ENCODE assay signal across 19 cellular contexts in the genomic region with DNA sequence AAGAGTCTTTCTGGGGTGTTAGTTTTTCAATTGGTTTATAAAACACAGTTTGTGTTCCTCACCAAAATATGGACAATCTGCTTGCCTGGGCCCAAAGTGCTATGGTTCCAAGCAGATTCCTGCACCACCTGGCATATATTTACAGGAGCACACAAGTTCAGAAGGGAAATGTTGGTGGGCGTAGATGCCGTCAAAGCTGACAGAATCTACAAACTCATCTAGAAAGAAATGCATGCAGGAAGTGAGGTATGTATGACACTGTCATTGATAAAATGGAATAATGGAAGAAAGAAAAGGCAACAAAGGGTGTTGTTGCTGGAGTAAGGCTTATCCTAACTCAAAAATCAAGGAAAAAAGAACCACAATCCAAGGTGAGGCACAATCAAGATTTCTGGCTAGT.
"Had no signal": no experiment of that assay in that cellular context is flagged by ENCODE, and none has a peak within 500 bp of the region (broad histone marks: within the 10 kb centered on the region; RNA-seq: fewer than 3 reads in every experiment).

No MANE protein-coding gene starts in this region.

- H3K9me3 ChIP-seq: gastroesophageal sphincter, lower lobe of right lung, pancreas, suprapubic skin had no signal

- DNase-seq: activated CD4-positive, alpha-beta T cell treated with anti-CD3 and anti-CD28 coated beads, Interleukin-2, amount 50 U/mL, for 1 hour; activated CD8-positive, alpha-beta memory T cell treated with anti-CD3 and anti-CD28 coated beads, Interleukin-2, amount 10 ng/mL, durations not matched to agents 7 days and 5 days; activated gamma-delta T cell; activated T-cell treated with anti-CD3 and anti-CD28 coated beads, Interleukin-2, amount 50 U/mL, for 4 hours; amniotic stem cell; left colon; lower lobe of right lung; pancreas; SHP77 treated with DMSO at 0.1 percent for 48 hours; stimulated activated CD8-positive, alpha-beta memory T cell treated with anti-CD3 and anti-CD28 coated beads, Interleukin-4, amount 100 ng/mL, for 48 hours; stimulated activated naive CD4-positive, alpha-beta T cell treated with Interleukin-2 at 50 U/mL for 16 hours; trophoblast cell had no signal

- H3K27ac ChIP-seq: gastroesophageal sphincter, lower lobe of right lung, pancreas, suprapubic skin had no signal

- H3K27ac Mint-ChIP-seq: activated CD8-positive, alpha-beta memory T cell treated with anti-CD3 and anti-CD28 coated beads, Interleukin-2, amount 10 ng/mL, durations not matched to agents 7 days and 5 days; mesothelial cell of epicardium; T-helper 1 cell treated with Interleukin-12 subunit alpha and Interleukin-12 subunit beta and Interleukin-4 antibody, amounts not matched to agents 30 μg/mL and 1 μg/mL, for 36 hours; WTC11 had no signal

- H3K4me1 ChIP-seq: lower lobe of right lung, pancreas, suprapubic skin had no signal

- H3K36me3 ChIP-seq: gastroesophageal sphincter, lower lobe of right lung, pancreas, suprapubic skin had no signal

- H3K4me3 ChIP-seq: gastroesophageal sphincter, lower lobe of right lung, pancreas, suprapubic skin had no signal

- H3K27me3 ChIP-seq: gastroesophageal sphincter, pancreas, suprapubic skin had no signal

- H3K9me3 Mint-ChIP-seq: activated T-cell treated with anti-CD3 and anti-CD28 coated beads, Interleukin-2, amount 50 U/mL, for 4 hours; mesothelial cell of epicardium; T-helper 1 cell treated with Interleukin-12 subunit alpha and Interleukin-12 subunit beta and Interleukin-4 antibody, amounts not matched to agents 30 μg/mL and 1 μg/mL, for 36 hours; WTC11 had no signal

- H3K4me3 Mint-ChIP-seq: activated CD8-positive, alpha-beta memory T cell treated with anti-CD3 and anti-CD28 coated beads, Interleukin-2, amount 10 ng/mL, durations not matched to agents 7 days and 5 days; activated T-cell treated with anti-CD3 and anti-CD28 coated beads, Interleukin-2, amount 50 U/mL, for 4 hours; mesothelial cell of epicardium; T-helper 1 cell treated with Interleukin-12 subunit alpha and Interleukin-12 subunit beta and Interleukin-4 antibody, amounts not matched to agents 30 μg/mL and 1 μg/mL, for 36 hours; WTC11 had no signal

- H3K36me3 Mint-ChIP-seq: WTC11 had no signal

- ATAC-seq: activated CD8-positive, alpha-beta memory T cell treated with anti-CD3 and anti-CD28 coated beads, Interleukin-2, amount 10 ng/mL, durations not matched to agents 7 days and 5 days; gastroesophageal sphincter; left colon; lower lobe of right lung; pancreas had no signal

- FAIRE-seq: colon, islet of Langerhans, pancreas had no signal

- H3K27me3 Mint-ChIP-seq: activated CD8-positive, alpha-beta memory T cell treated with anti-CD3 and anti-CD28 coated beads, Interleukin-2, amount 10 ng/mL, durations not matched to agents 7 days and 5 days had no signal
